Comparison of ENCODE assay signal across 17 cellular contexts in the genomic region with DNA sequence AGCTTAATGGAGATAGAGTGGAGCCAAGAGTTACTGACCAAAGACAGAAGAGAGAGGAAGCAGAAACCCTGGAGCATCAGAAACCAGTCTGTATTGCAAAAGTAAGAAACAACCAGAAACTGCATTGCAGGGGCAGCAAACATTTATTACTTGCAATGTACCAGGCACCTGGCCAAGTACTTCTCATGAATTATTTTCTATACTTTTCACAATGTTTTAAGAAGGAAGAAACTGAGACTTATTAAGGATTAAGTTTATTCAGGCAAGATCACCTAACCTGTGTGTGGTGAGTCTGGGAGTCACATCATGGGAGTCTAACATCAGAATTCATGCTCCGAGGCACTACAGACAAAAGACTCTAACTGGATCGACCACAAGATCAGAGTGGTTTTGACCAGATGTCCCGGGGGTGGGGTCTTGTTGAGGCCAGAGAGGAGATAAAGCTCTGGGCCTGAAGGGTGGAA. TPM values are rescaled to one million over a fixed set of nuclear protein-coding genes. Genes with fewer than 3 reads are reported as not detected.
DNase-seq lines count a peak whose midpoint lies in the region; ATAC-seq, FAIRE-seq and TF ChIP-seq lines count a peak whose summit lies in the region.
"Had no signal": no experiment of that assay in that cellular context is flagged by ENCODE, and none has a peak within 500 bp of the region (broad histone marks: within the 10 kb centered on the region; RNA-seq: fewer than 3 reads in every experiment).

No MANE protein-coding gene starts in this region.

- peaks cover 10% of the 10 kb centered on the region for H3K9me3 Mint-ChIP-seq in glutamatergic neuron (ENCODE audit: unreplicated experiment)
- H3K9me3 Mint-ChIP-seq: activated CD4-positive, alpha-beta memory T cell treated with anti-CD3 and anti-CD28 coated beads for 36 hours had no signal

- H3K36me3 ChIP-seq in mammary epithelial cell (ENCODE audit: insufficient read depth, low read length) (no peaks in the 10 kb centered on the region), breast epithelium (no peaks in the 10 kb centered on the region), WERI-Rb-1 (peaks cover 4% of the 10 kb centered on the region; the same call in 1 of the 2 replicates), skeletal muscle satellite cell (ENCODE audit: insufficient read depth, low read length) (no peaks in the 10 kb centered on the region)

- no peak overlapping the region for H3K4me2 ChIP-seq in mammary epithelial cell (ENCODE audit: insufficient read depth, low read depth, low read length)
- peak overlapping the region; percentile 4 for H3K4me2 ChIP-seq in skeletal muscle satellite cell (ENCODE audit: low read length)

- H3K4me1 ChIP-seq in mammary epithelial cell (ENCODE audit: insufficient read depth, low read length): peaks cover 18% of the 10 kb centered on the region
- H3K4me1 ChIP-seq in breast epithelium: no peaks in the 10 kb centered on the region
- peaks cover 40% of the 10 kb centered on the region for H3K4me1 ChIP-seq in skeletal muscle satellite cell (ENCODE audit: control insufficient read depth, insufficient read depth, low read length)

- CTCF ChIA-PET in mammary epithelial cell (lab: Charles Lee; ENCODE audit: low non-redundant PET): no interaction called here

- H3K4me3 Mint-ChIP-seq in glutamatergic neuron (ENCODE audit: unreplicated experiment): peak overlapping the region; percentile 15
- H3K4me3 Mint-ChIP-seq: activated CD4-positive, alpha-beta memory T cell treated with anti-CD3 and anti-CD28 coated beads for 36 hours had no signal

- peak overlapping the region; percentile 46 for H3K27ac Mint-ChIP-seq in glutamatergic neuron (ENCODE audit: unreplicated experiment)
- H3K27ac Mint-ChIP-seq: activated CD4-positive, alpha-beta memory T cell treated with anti-CD3 and anti-CD28 coated beads for 36 hours had no signal

- in situ Hi-C loops in mammary epithelial cell (cut with MboI; ENCODE audit: low sequenced_read_pairs in 2 of 2): no loop called here

- DNase-seq in mammary epithelial cell (peak; percentile 17), breast epithelium (ENCODE audit: low spot score in 2 of 2) (no peak), WERI-Rb-1 (peak; percentile 51), glutamatergic neuron (no peak), SW480 (ENCODE audit: low spot score) (no peak), D721Med (ENCODE audit: insufficient read length, low spot score) (no peak)
- DNase-seq: activated CD4-positive, alpha-beta memory T cell treated with anti-CD3 and anti-CD28 coated beads for 36 hours; activated gamma-delta T cell; DMS79 treated with DMSO at 0.1 percent for 48 hours; posterior cingulate gyrus; substantia nigra; T-helper 9 cell had no signal

- H3K79me2 ChIP-seq in mammary epithelial cell (ENCODE audit: insufficient read depth, low read length): no peaks in the 10 kb centered on the region

- WGBS in mammary epithelial cell (ENCODE audit: low coverage, missing lambda C conversion rate): 61% methylated on average over 3 of the region's 3 CpGs

- ATAC-seq in HG02588 (IDR thresholded peaks at IDR 0.05; ENCODE audit: unreplicated experiment): no peak
- ATAC-seq: Panc1 had no signal

- H3K9me3 ChIP-seq in mammary epithelial cell (replicated peaks; ENCODE audit: insufficient read depth, low read length) (no peaks in the 10 kb centered on the region), breast epithelium (no peaks in the 10 kb centered on the region), WERI-Rb-1 (ENCODE audit: severe bottlenecking) (no peaks in the 10 kb centered on the region), skeletal muscle satellite cell (replicated peaks; ENCODE audit: low read length) (no peaks in the 10 kb centered on the region)

- TF ChIP-seq POLR2A in breast epithelium (IDR thresholded peaks at IDR 0.05): no peak

- intact Hi-C loops in mammary epithelial cell (cut with micrococcal nuclease): no loop called here
- intact Hi-C loops in breast epithelium (cut with DNase I; ENCODE audit: low total_unique reads): no loop called here

- H3K4me1 Mint-ChIP-seq in glutamatergic neuron (ENCODE audit: low read depth, unreplicated experiment): peaks cover 47% of the 10 kb centered on the region

- no peaks in the 10 kb centered on the region for H4K20me1 ChIP-seq in mammary epithelial cell (ENCODE audit: insufficient read depth, low read length)

- H3K27ac ChIP-seq in mammary epithelial cell (ENCODE audit: insufficient read depth, low read depth, low read length): no peak overlapping the region
- no peak overlapping the region for H3K27ac ChIP-seq in breast epithelium
- H3K27ac ChIP-seq in WERI-Rb-1: no peak overlapping the region

- H3K27me3 ChIP-seq in mammary epithelial cell (ENCODE audit: insufficient read depth, low read length) (no peaks in the 10 kb centered on the region), breast epithelium (no peaks in the 10 kb centered on the region), WERI-Rb-1 (ENCODE audit: insufficient read depth, low read depth, severe bottlenecking) (no peaks in the 10 kb centered on the region), skeletal muscle satellite cell (ENCODE audit: control insufficient read depth, insufficient read depth, low read length) (no peaks in the 10 kb centered on the region)

- H3K4me3 ChIP-seq in mammary epithelial cell (replicated peaks in 1 of 3; ENCODE audit: insufficient read depth in 1 of 3, low read depth in 2 of 3, low read length in 3 of 3) (no peak overlapping the region), breast epithelium (no peak overlapping the region), WERI-Rb-1 (ENCODE audit: low read depth, low read length) (no peak overlapping the region), skeletal muscle satellite cell (ENCODE audit: low read length) (no peak overlapping the region)

- H3K27me3 Mint-ChIP-seq in glutamatergic neuron (ENCODE audit: unreplicated experiment): peaks cover 1% of the 10 kb centered on the region

- TF ChIP-seq CTCF in mammary epithelial cell (conservative IDR thresholded peaks at IDR 0.05 in 1 of 2, IDR thresholded peaks at IDR 0.05 in 1 of 2; ENCODE audit: extremely low read depth in 1 of 2, insufficient read depth in 1 of 2, low read depth in 1 of 2, low read length in 2 of 2): no peak
- no peak for TF ChIP-seq CTCF in breast epithelium (IDR thresholded peaks at IDR 0.05)
- TF ChIP-seq CTCF in WERI-Rb-1 (IDR thresholded peaks at IDR 0.05; ENCODE audit: low read depth, low read length): no peak
- TF ChIP-seq CTCF in glutamatergic neuron (IDR thresholded peaks at IDR 0.05; ENCODE audit: partially characterized antibody, unreplicated experiment): no peak
- TF ChIP-seq CTCF in D721Med (IDR thresholded peaks at IDR 0.05; ENCODE audit: insufficient read depth, missing control alignments): no peak

- no peak for FAIRE-seq in D721Med (lab: Jason Lieb, UNC)
- FAIRE-seq: A204.1 had no signal

- BruUV-seq in mammary epithelial cell (replicated peaks; lab: Mats Ljungman, UMichigan): no TSS peak

- H3K36me3 Mint-ChIP-seq in glutamatergic neuron (ENCODE audit: unreplicated experiment): peaks cover 21% of the 10 kb centered on the region
- H3K36me3 Mint-ChIP-seq: activated CD4-positive, alpha-beta memory T cell treated with anti-CD3 and anti-CD28 coated beads for 36 hours had no signal

- H2AFZ ChIP-seq in mammary epithelial cell (ENCODE audit: low read depth, low read length): no peak overlapping the region

- no peak overlapping the region for H3K9ac ChIP-seq in mammary epithelial cell (ENCODE audit: insufficient read depth, low read length)
- H3K9ac ChIP-seq in skeletal muscle satellite cell (ENCODE audit: low read depth, low read length): peak overlapping the region; percentile 38

- dilution Hi-C loops in mammary epithelial cell (cut with HindIII; ENCODE audit: low sequenced_read_pairs): no loop called here

RNA-seq across cellular contexts. Expression of gene TNFRSF19, which starts 47.4 kb away (rescaled TPM):
- total RNA-seq in mammary epithelial cell (1 to 10 TPM in 1 of 2 donors, under 1 TPM in 1; 0.12 to 1.5 TPM), breast epithelium (1 to 10 TPM; 5.3 to 9.1 (median 7.9) TPM), glutamatergic neuron (ENCODE audit: unreplicated experiment) (188 TPM)
- polyA plus RNA-seq in mammary epithelial cell: 0.19 TPM
- polyA minus RNA-seq in mammary epithelial cell: 0.36 TPM
- total RNA-seq in skeletal muscle satellite cell (2012; rRNA removed): 2.3 and 3.1 TPM in 2 replicates
- total RNA-seq: activated CD4-positive, alpha-beta memory T cell treated with anti-CD3 and anti-CD28 coated beads for 36 hours; MCF 10A had no signal

Comparison
In these comparisons a context has a peak if more than half of its experiments do, and no peak if none do; other contexts are left out.
1. DNase-seq: peak in mammary epithelial cell (single experiment) and WERI-Rb-1 (single experiment); none in breast epithelium (0 of 2), glutamatergic neuron (single experiment), SW480 (single experiment) and D721Med (single experiment).
2. RNA of gene TNFRSF19, which starts 47.4 kb away (total RNA-seq): 188 TPM in glutamatergic neuron (single experiment); 5.3 to 9.1 TPM in breast epithelium and 0.12 to 1.5 TPM in mammary epithelial cell; every median in the first group is over 10 times any median in the second.